18 cellular contexts compared by ENCODE assay signal in the genomic region with DNA sequence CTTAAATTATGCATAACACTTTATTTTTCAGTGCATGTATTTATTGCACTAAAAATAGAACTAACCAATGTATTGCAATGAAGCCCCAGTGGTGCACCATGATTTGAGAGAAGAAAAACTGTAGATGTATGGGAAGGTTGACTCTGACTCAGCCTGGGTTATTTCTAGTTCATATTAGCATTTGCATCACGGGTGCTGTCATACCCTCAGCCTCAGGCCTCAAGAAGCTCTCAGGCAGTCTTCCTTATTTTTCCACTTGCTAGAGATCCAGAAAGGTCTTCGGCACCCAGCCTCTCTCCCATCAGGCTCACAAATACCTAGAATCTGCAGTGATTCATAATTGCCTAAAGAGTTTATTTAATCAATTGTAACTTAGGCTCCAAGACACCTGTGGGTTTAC.
DNase-seq lines count a peak whose midpoint lies in the region; ATAC-seq, FAIRE-seq and TF ChIP-seq lines count a peak whose summit lies in the region.
"Had no signal": no experiment of that assay in that cellular context is flagged by ENCODE, and none has a peak within 500 bp of the region (broad histone marks: within the 10 kb centered on the region; RNA-seq: fewer than 3 reads in every experiment).

No MANE protein-coding gene starts in this region.

- H3K4me3 Mint-ChIP-seq in activated T-helper 1 cell treated with anti-CD3 and anti-CD28 coated beads, Interleukin-12 subunit alpha, Interleukin-12 subunit beta, Interleukin-2, Interleukin-4 antibody, amounts not matched to agents 30 ng/mL and 10 ng/mL and 1 ng/mL, durations not matched to agents 14 hours and 24 hours and 36 hours, result no peak overlapping the region
- H3K4me3 Mint-ChIP-seq: CD4-positive, alpha-beta memory T cell; HFFc6 had no signal

- in situ Hi-C loops in SK-MEL-5 (cut with HindIII; ENCODE audit: low pct_unique_long_range_greater_than_20kb, low sequenced_read_pairs) (no loop called here), HepG2 (cut with HindIII; ENCODE audit: extremely low pct_ligation_motif_present, low pct_unique_long_range_greater_than_20kb) (no loop called here)

- CTCF ChIA-PET in HepG2 (lab: Yijun Ruan, JAX; ENCODE audit: low intra/inter-chr PET ratio, low total read pairs), result no interaction called here

- no peaks in the 10 kb centered on the region for H4K20me1 ChIP-seq in HepG2 (ENCODE audit: insufficient read depth, low read length)

- H3K9me3 ChIP-seq in HepG2 (ENCODE audit: low read length), result peaks cover 15% of the 10 kb centered on the region
- H3K9me3 ChIP-seq: HAP-1 had no signal

- no peaks in the 10 kb centered on the region for H3K36me3 Mint-ChIP-seq in activated T-helper 1 cell treated with anti-CD3 and anti-CD28 coated beads, Interleukin-12 subunit alpha, Interleukin-12 subunit beta, Interleukin-2, Interleukin-4 antibody, amounts not matched to agents 30 ng/mL and 10 ng/mL and 1 ng/mL, durations not matched to agents 14 hours and 24 hours and 36 hours (ENCODE audit: low read depth)
- H3K36me3 Mint-ChIP-seq: CD4-positive, alpha-beta memory T cell had no signal

- no peak for TF ChIP-seq POLR2A in HepG2 (IDR thresholded peaks at IDR 0.05; ENCODE audit: insufficient read depth in 1 of 2, low read depth in 2 of 2, low read length in 2 of 2)

- no peak overlapping the region for H3K9ac ChIP-seq in HepG2 (ENCODE audit: insufficient read depth, low read depth, low read length)

- no peaks in the 10 kb centered on the region for H3K79me2 ChIP-seq in HepG2 (ENCODE audit: insufficient read depth, low read length)

- H3K27ac ChIP-seq in foreskin keratinocyte, result no peak overlapping the region
- H3K27ac ChIP-seq in HepG2 (ENCODE audit: extremely low read length, insufficient read depth, low read length), result no peak overlapping the region

- H3K4me1 Mint-ChIP-seq in activated T-helper 1 cell treated with anti-CD3 and anti-CD28 coated beads, Interleukin-12 subunit alpha, Interleukin-12 subunit beta, Interleukin-2, Interleukin-4 antibody, amounts not matched to agents 30 ng/mL and 10 ng/mL and 1 ng/mL, durations not matched to agents 14 hours and 24 hours and 36 hours (ENCODE audit: low read depth), result no peaks in the 10 kb centered on the region
- H3K4me1 Mint-ChIP-seq: CD4-positive, alpha-beta memory T cell had no signal

- POLR2A ChIA-PET in HepG2 (lab: Yijun Ruan, JAX), result no interaction called here

- H3K9me3 Mint-ChIP-seq in activated T-helper 1 cell treated with anti-CD3 and anti-CD28 coated beads, Interleukin-12 subunit alpha, Interleukin-12 subunit beta, Interleukin-2, Interleukin-4 antibody, amounts not matched to agents 30 ng/mL and 10 ng/mL and 1 ng/mL, durations not matched to agents 14 hours and 24 hours and 36 hours, result no peaks in the 10 kb centered on the region
- H3K9me3 Mint-ChIP-seq: HFFc6 had no signal

- no TSS peak for BruUV-seq in HepG2 (replicated peaks; lab: Mats Ljungman, UMichigan)

- no peaks in the 10 kb centered on the region for H3K36me3 ChIP-seq in bronchial epithelial cell (ENCODE audit: control insufficient read depth, insufficient read depth, low read length)
- H3K36me3 ChIP-seq in HepG2 (replicated peaks in 1 of 2; ENCODE audit: control insufficient read depth in 1 of 2, insufficient read depth in 2 of 2, low read length in 2 of 2), result no peaks in the 10 kb centered on the region
- H3K36me3 ChIP-seq: HAP-1 had no signal

- TF ChIP-seq RAD21 in HepG2 (CRISPR knock-in tag; IDR thresholded peaks at IDR 0.05), result no peak

- no peak overlapping the region for H2AFZ ChIP-seq in HepG2 (ENCODE audit: low read length)

- H3K27ac Mint-ChIP-seq in activated T-helper 1 cell treated with anti-CD3 and anti-CD28 coated beads, Interleukin-12 subunit alpha, Interleukin-12 subunit beta, Interleukin-2, Interleukin-4 antibody, amounts not matched to agents 30 ng/mL and 10 ng/mL and 1 ng/mL, durations not matched to agents 14 hours and 24 hours and 36 hours, result no peak overlapping the region
- H3K27ac Mint-ChIP-seq: CD4-positive, alpha-beta memory T cell; HFFc6 had no signal

- TF ChIP-seq CTCF in bronchial epithelial cell (IDR thresholded peaks at IDR 0.05; ENCODE audit: insufficient read depth, low read length, severe bottlenecking) (no peak), foreskin keratinocyte (conservative IDR thresholded peaks at IDR 0.05) (no peak), HepG2 (CRISPR knock-in tag; IDR thresholded peaks at IDR 0.05) (no peak)

- H3K4me3 ChIP-seq in bronchial epithelial cell (ENCODE audit: low read depth, low read length) (no peak overlapping the region), HepG2 (replicated peaks in 1 of 3; ENCODE audit: insufficient read depth in 1 of 3, low read depth in 2 of 3, low read length in 3 of 3) (no peak overlapping the region)
- H3K4me3 ChIP-seq: HAP-1 had no signal

- FAIRE-seq in bronchial epithelial cell (lab: Jason Lieb, UNC), result no peak
- no peak for FAIRE-seq in HepG2 (lab: Jason Lieb, UNC)
- FAIRE-seq: G401.6, GM12892, H54 had no signal

- intact Hi-C loops in HepG2 (cut with micrococcal nuclease; ENCODE audit: unreplicated experiment), result no loop called here
- intact Hi-C loops in activated T-helper 1 cell treated with anti-CD3 and anti-CD28 coated beads, Interleukin-12 subunit alpha, Interleukin-12 subunit beta, Interleukin-2, Interleukin-4 antibody, amounts not matched to agents 30 ng/mL and 10 ng/mL and 1 ng/mL, durations not matched to agents 14 hours and 24 hours and 36 hours (cut with micrococcal nuclease), result no loop called here

- WGBS in HepG2 (ENCODE audit: low lambda C conversion rate), result 3% methylated on average over 2 of the region's 2 CpGs

- no peaks in the 10 kb centered on the region for H3K4me1 ChIP-seq in foreskin keratinocyte
- no peaks in the 10 kb centered on the region for H3K4me1 ChIP-seq in HepG2 (ENCODE audit: insufficient read depth, low read length)
- H3K4me1 ChIP-seq: HAP-1 had no signal

- DNase-seq in SK-MEL-5 (ENCODE audit: low read depth, low spot score), result peak; percentile 8
- peak; percentile 9 for DNase-seq in bronchial epithelial cell (ENCODE audit: low read depth)
- no peak for DNase-seq in foreskin keratinocyte
- DNase-seq in HepG2 (ENCODE audit: low spot score), result no peak
- no peak for DNase-seq in activated naive CD4-positive, alpha-beta T cell treated with Interleukin-2 at 50 U/mL for 16 hours
- no peak for DNase-seq in activated T-helper 1 cell treated with anti-CD3 and anti-CD28 coated beads, Interleukin-12 subunit alpha, Interleukin-12 subunit beta, Interleukin-2, Interleukin-4 antibody, amounts not matched to agents 30 ng/mL and 10 ng/mL and 1 ng/mL, durations not matched to agents 14 hours and 24 hours and 36 hours (ENCODE audit: low spot score)
- DNase-seq: C1 segment of cervical spinal cord; Calu3; CD4-positive, alpha-beta memory T cell; COR-L47; DMS53; DMS79 treated with DMSO at 0.1 percent for 48 hours; GOT3; HFFc6 had no signal

- peak; percentile 52 for ATAC-seq in foreskin keratinocyte
- ATAC-seq in HepG2, result no peak

- H3K4me2 ChIP-seq in HepG2 (ENCODE audit: low read depth, low read length), result no peak overlapping the region

- no peaks in the 10 kb centered on the region for H3K27me3 ChIP-seq in bronchial epithelial cell (ENCODE audit: control insufficient read depth, insufficient read depth, low read length)
- no peaks in the 10 kb centered on the region for H3K27me3 ChIP-seq in foreskin keratinocyte
- H3K27me3 ChIP-seq in HepG2 (ENCODE audit: control insufficient read depth in 1 of 2, insufficient read depth in 2 of 2, low read length in 2 of 2), result no peaks in the 10 kb centered on the region

- TF ChIP-seq EP300 in HepG2 (IDR thresholded peaks at IDR 0.05; ENCODE audit: low read depth in 2 of 2, low read length in 2 of 2) (no peak), HepG2 (CRISPR knock-in tag; IDR thresholded peaks at IDR 0.05; ENCODE audit: borderline replicate concordance) (no peak)

- no peaks in the 10 kb centered on the region for H3K27me3 Mint-ChIP-seq in activated T-helper 1 cell treated with anti-CD3 and anti-CD28 coated beads, Interleukin-12 subunit alpha, Interleukin-12 subunit beta, Interleukin-2, Interleukin-4 antibody, amounts not matched to agents 30 ng/mL and 10 ng/mL and 1 ng/mL, durations not matched to agents 14 hours and 24 hours and 36 hours (ENCODE audit: insufficient read depth)

TF ChIP-seq in HepG2, 621 proteins besides CTCF, POLR2A, EP300 and RAD21 (continues in another document):
- TF ChIP-seq AKAP8 (CRISPR knock-in tag; IDR thresholded peaks at IDR 0.05) (no peak), MTA3 (CRISPR knock-in tag; IDR thresholded peaks at IDR 0.05) (no peak)
- TF ChIP-seq, protein P1, sequence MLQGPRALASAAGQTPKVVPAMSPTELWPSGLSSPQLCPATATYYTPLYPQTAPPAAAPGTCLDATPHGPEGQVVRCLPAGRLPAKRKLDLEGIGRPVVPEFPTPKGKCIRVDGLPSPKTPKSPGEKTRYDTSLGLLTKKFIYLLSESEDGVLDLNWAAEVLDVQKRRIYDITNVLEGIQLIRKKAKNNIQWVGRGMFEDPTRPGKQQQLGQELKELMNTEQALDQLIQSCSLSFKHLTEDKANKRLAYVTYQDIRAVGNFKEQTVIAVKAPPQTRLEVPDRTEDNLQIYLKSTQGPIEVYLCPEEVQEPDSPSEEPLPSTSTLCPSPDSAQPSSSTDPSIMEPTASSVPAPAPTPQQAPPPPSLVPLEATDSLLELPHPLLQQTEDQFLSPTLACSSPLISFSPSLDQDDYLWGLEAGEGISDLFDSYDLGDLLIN (CRISPR knock-in tag; IDR thresholded peaks at IDR 0.05; ENCODE audit: borderline replicate concordance), result no peak
- TF ChIP-seq, protein P2, sequence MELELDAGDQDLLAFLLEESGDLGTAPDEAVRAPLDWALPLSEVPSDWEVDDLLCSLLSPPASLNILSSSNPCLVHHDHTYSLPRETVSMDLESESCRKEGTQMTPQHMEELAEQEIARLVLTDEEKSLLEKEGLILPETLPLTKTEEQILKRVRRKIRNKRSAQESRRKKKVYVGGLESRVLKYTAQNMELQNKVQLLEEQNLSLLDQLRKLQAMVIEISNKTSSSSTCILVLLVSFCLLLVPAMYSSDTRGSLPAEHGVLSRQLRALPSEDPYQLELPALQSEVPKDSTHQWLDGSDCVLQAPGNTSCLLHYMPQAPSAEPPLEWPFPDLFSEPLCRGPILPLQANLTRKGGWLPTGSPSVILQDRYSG (CRISPR knock-in tag; IDR thresholded peaks at IDR 0.05), result no peak

Comparison
In these comparisons a context has a peak if more than half of its experiments do, and no peak if none do; other contexts are left out.
1. DNase-seq: peak in SK-MEL-5 (single experiment) and bronchial epithelial cell (single experiment); none in foreskin keratinocyte (0 of 2), HepG2 (single experiment), activated naive CD4-positive, alpha-beta T cell treated with Interleukin-2 at 50 U/mL for 16 hours (single experiment) and activated T-helper 1 cell treated with anti-CD3 and anti-CD28 coated beads, Interleukin-12 subunit alpha, Interleukin-12 subunit beta, Interleukin-2, Interleukin-4 antibody, amounts not matched to agents 30 ng/mL and 10 ng/mL and 1 ng/mL, durations not matched to agents 14 hours and 24 hours and 36 hours (single experiment).